Comparison of ENCODE assay signal across 15 cellular contexts in genomic region chr7:48454750-48455192, GRCh38.
"Had no signal": no experiment of that assay in that cellular context is flagged by ENCODE, and none has a peak within 500 bp of the region (broad histone marks: within the 10 kb centered on the region; RNA-seq: fewer than 3 reads in every experiment).

No MANE protein-coding gene starts in this region.

- H3K9me3 Mint-ChIP-seq: activated T-cell treated with anti-CD3 and anti-CD28 coated beads, Interleukin-2, amount 50 U/mL, for 4 hours; brain; neural crest cell had no signal

- H3K27ac ChIP-seq: ovary, stomach, uterus had no signal

- H3K9me3 ChIP-seq: ovary, uterus had no signal

- H3K27ac Mint-ChIP-seq: activated naive CD8-positive, alpha-beta T cell; brain; immature natural killer cell had no signal

- DNase-seq: activated effector memory CD4-positive, alpha-beta T cell treated with anti-CD3 and anti-CD28 coated beads, Interleukin-2, amount 50 U/mL, for 16 hours; activated T-cell treated with anti-CD3 and anti-CD28 coated beads, Interleukin-2, amount 50 U/mL, for 4 hours; amygdala; cerebellar nuclear complex; dermis blood vessel endothelial cell; hippocampal formation; immature natural killer cell; mesendoderm; ovary; stimulated activated CD4-positive, alpha-beta T cell treated with anti-CD3 and anti-CD28 coated beads, Interleukin-4, amount 100 ng/mL, for 4 hours; stomach; uterus had no signal

- H3K36me3 ChIP-seq: ovary, stomach, uterus had no signal

- H3K4me1 ChIP-seq: stomach, uterus had no signal

- H3K27me3 Mint-ChIP-seq: brain had no signal

- H3K4me3 ChIP-seq: ovary, stomach, uterus had no signal

- H3K27me3 ChIP-seq: ovary, stomach, uterus had no signal

- H3K36me3 Mint-ChIP-seq: activated naive CD8-positive, alpha-beta T cell; brain; immature natural killer cell had no signal

- H3K4me1 Mint-ChIP-seq: brain, immature natural killer cell, neural crest cell had no signal

- ATAC-seq: activated T-cell treated with anti-CD3 and anti-CD28 coated beads, Interleukin-2, amount 50 U/mL, for 4 hours had no signal

- H3K4me3 Mint-ChIP-seq: activated naive CD8-positive, alpha-beta T cell; activated T-cell treated with anti-CD3 and anti-CD28 coated beads, Interleukin-2, amount 50 U/mL, for 4 hours; brain; immature natural killer cell; neural crest cell had no signal
